In the genomic region with DNA sequence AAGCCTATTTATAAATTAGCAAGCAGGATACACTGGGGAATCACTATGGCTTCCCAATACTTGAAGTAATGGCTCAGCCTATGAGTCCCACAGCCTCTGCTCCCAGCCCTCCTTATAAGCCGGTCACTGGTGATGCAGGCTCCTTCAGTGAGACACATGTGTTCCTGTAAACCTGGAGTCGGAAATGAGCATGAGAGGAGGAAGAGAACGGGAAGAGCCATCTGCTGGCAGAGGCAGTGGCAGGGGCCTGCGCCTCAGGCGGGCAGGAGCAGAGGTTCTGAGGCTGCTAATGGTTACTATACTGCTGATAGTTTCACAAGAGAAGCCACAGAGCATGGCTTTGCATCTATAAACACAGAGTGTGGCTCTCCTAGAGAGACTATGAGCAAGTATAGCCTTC, we compare ENCODE assay signal across 1 cellular context.
TF ChIP-seq lines count a peak whose summit lies in the region.

No MANE protein-coding gene starts in this region.

TF ChIP-seq in H1, 55 proteins besides CTCF, POLR2A, EP300 and RAD21 (continued from another document):
- no peak for TF ChIP-seq TBP (IDR thresholded peaks at IDR 0.05; ENCODE audit: low read depth, low read length)
- TF ChIP-seq TAF7 (optimal IDR thresholded peaks at IDR 0.05; ENCODE audit: borderline replicate concordance, low read depth, low read length), result no peak
- no peak for TF ChIP-seq HDAC6 (IDR thresholded peaks at IDR 0.05; ENCODE audit: low read depth, low read length)
